Comparison of ENCODE assay signal across 17 cellular contexts in genomic region chr10:62249974-62250373, GRCh38.
"Had no signal": no experiment of that assay in that cellular context is flagged by ENCODE, and none has a peak within 500 bp of the region (broad histone marks: within the 10 kb centered on the region; RNA-seq: fewer than 3 reads in every experiment).

No MANE protein-coding gene starts in this region.

- H3K36me3 Mint-ChIP-seq: immature natural killer cell; stimulated activated memory B cell treated with anti-CD40 and anti-IgM and Interleukin-4, amounts not matched to agents 10 μg/mL and 1 μg/mL and 100 μg/mL, for 72 hours; WTC11 had no signal

- H3K9me3 Mint-ChIP-seq: activated T-helper 17 cell treated with anti-CD3 and anti-CD28 coated beads, Interleukin-2, amount 50 U/mL, for 72 hours; nephron; stimulated activated memory B cell treated with anti-CD40 and anti-IgM and Interleukin-4, amounts not matched to agents 10 μg/mL and 1 μg/mL and 100 μg/mL, for 72 hours; T-helper 1 cell treated with Interleukin-12 subunit alpha and Interleukin-12 subunit beta and Interleukin-4 antibody, amounts not matched to agents 30 μg/mL and 1 μg/mL, for 36 hours; WTC11 had no signal

- H3K4me3 Mint-ChIP-seq: activated T-helper 17 cell treated with anti-CD3 and anti-CD28 coated beads, Interleukin-2, amount 50 U/mL, for 72 hours; immature natural killer cell; nephron; stimulated activated memory B cell treated with anti-CD40 and anti-IgM and Interleukin-4, amounts not matched to agents 10 μg/mL and 1 μg/mL and 100 μg/mL, for 72 hours; T-helper 1 cell treated with Interleukin-12 subunit alpha and Interleukin-12 subunit beta and Interleukin-4 antibody, amounts not matched to agents 30 μg/mL and 1 μg/mL, for 36 hours; WTC11 had no signal

- H3K27me3 Mint-ChIP-seq: activated T-helper 17 cell treated with anti-CD3 and anti-CD28 coated beads, Interleukin-2, amount 50 U/mL, for 72 hours; stimulated activated memory B cell treated with anti-CD40 and anti-IgM and Interleukin-4, amounts not matched to agents 10 μg/mL and 1 μg/mL and 100 μg/mL, for 72 hours had no signal

- H3K4me1 ChIP-seq: psoas muscle, right lobe of liver had no signal

- H3K27me3 ChIP-seq: right lobe of liver, spleen, tibial nerve had no signal

- DNase-seq: activated CD4-positive, alpha-beta T cell treated with anti-CD3 and anti-CD28 coated beads for 48 hours; activated naive CD4-positive, alpha-beta T cell treated with anti-CD3 and anti-CD28 coated beads, Interleukin-2, amount 50 U/mL, for 16 hours; activated T-cell treated with anti-CD3 and anti-CD28 coated beads for 4 hours; amygdala; immature natural killer cell; left colon; psoas muscle; right lobe of liver; spleen; stimulated activated CD4-positive, alpha-beta T cell treated with anti-CD3 and anti-CD28 coated beads, Interleukin-1b, Interleukin-23, amount 100 ng/mL, for 48 hours had no signal

- H3K27ac ChIP-seq: psoas muscle, right lobe of liver, spleen, tibial nerve had no signal

- H3K27ac Mint-ChIP-seq: activated T-helper 17 cell treated with anti-CD3 and anti-CD28 coated beads, Interleukin-2, amount 50 U/mL, for 72 hours; immature natural killer cell; nephron; stimulated activated memory B cell treated with anti-CD40 and anti-IgM and Interleukin-4, amounts not matched to agents 10 μg/mL and 1 μg/mL and 100 μg/mL, for 72 hours; T-helper 1 cell treated with Interleukin-12 subunit alpha and Interleukin-12 subunit beta and Interleukin-4 antibody, amounts not matched to agents 30 μg/mL and 1 μg/mL, for 36 hours; WTC11 had no signal

- H3K4me3 ChIP-seq: lung, psoas muscle, right lobe of liver, spleen, tibial nerve had no signal

- H3K36me3 ChIP-seq: right lobe of liver, spleen, tibial nerve had no signal

- ATAC-seq: left colon; right lobe of liver; stimulated activated memory B cell treated with anti-CD40 and anti-IgM and Interleukin-4, amounts not matched to agents 10 μg/mL and 1 μg/mL and 100 μg/mL, for 72 hours; WTC11 had no signal

- H3K9me3 ChIP-seq: psoas muscle, right lobe of liver, spleen, tibial nerve had no signal
